Comparison of ENCODE assay signal across 9 cellular contexts in genomic region chr7:100220833-100221718, GRCh38. TPM values are rescaled to one million over a fixed set of nuclear protein-coding genes. Genes with fewer than 3 reads are reported as not detected.
DNase-seq lines count a peak whose midpoint lies in the region; ATAC-seq and TF ChIP-seq lines count a peak whose summit lies in the region.
"Had no signal": no experiment of that assay in that cellular context is flagged by ENCODE, and none has a peak within 500 bp of the region (broad histone marks: within the 10 kb centered on the region; RNA-seq: fewer than 3 reads in every experiment).

No MANE protein-coding gene starts in this region.

- TF ChIP-seq CTCF in SU-DHL-6 (IDR thresholded peaks at IDR 0.05; ENCODE audit: insufficient read depth, low read length, poor library complexity, severe bottlenecking): no peak

- H3K4me2 ChIP-seq in BLaER1: peak overlapping the region; percentile 89
- peak overlapping the region; percentile 86 for H3K4me2 ChIP-seq in SU-DHL-6 (ENCODE audit: low read depth, low read length, poor library complexity, severe bottlenecking)

- H3K9ac ChIP-seq in BLaER1 (peak overlapping the region; percentile 64), SU-DHL-6 (ENCODE audit: low read length) (peak overlapping the region; percentile 93)

- H3K4me1 Mint-ChIP-seq in activated naive CD8-positive, alpha-beta T cell treated with anti-CD3 and anti-CD28 coated beads, Interleukin-2, amount 10 ng/mL, durations not matched to agents 7 days and 5 days: peaks cover 49% of the 10 kb centered on the region

- H3K27me3 ChIP-seq in BLaER1 (no peaks in the 10 kb centered on the region), SU-DHL-6 (ENCODE audit: low read length) (no peaks in the 10 kb centered on the region)

- H4K20me1 ChIP-seq in BLaER1: no peaks in the 10 kb centered on the region
- H4K20me1 ChIP-seq in SU-DHL-6 (ENCODE audit: low read depth, low read length): no peaks in the 10 kb centered on the region

- H3K9me3 Mint-ChIP-seq in activated naive CD8-positive, alpha-beta T cell treated with anti-CD3 and anti-CD28 coated beads, Interleukin-2, amount 10 ng/mL, durations not matched to agents 7 days and 5 days: no peaks in the 10 kb centered on the region
- H3K9me3 Mint-ChIP-seq: nephron had no signal

- peak overlapping the region; percentile 94 for H3K4me3 Mint-ChIP-seq in activated naive CD8-positive, alpha-beta T cell treated with anti-CD3 and anti-CD28 coated beads, Interleukin-2, amount 10 ng/mL, durations not matched to agents 7 days and 5 days
- H3K4me3 Mint-ChIP-seq: nephron had no signal

- H3F3A ChIP-seq in SU-DHL-6 (ENCODE audit: insufficient read depth): peaks cover 53% of the 10 kb centered on the region

- H3K79me2 ChIP-seq in SU-DHL-6 (ENCODE audit: insufficient read depth, low read length): peaks cover 29% of the 10 kb centered on the region

- H3K9me3 ChIP-seq in BLaER1 (no peaks in the 10 kb centered on the region), SU-DHL-6 (ENCODE audit: insufficient read depth, low read length) (no peaks in the 10 kb centered on the region)

- peaks cover 38% of the 10 kb centered on the region for H3K36me3 Mint-ChIP-seq in activated naive CD8-positive, alpha-beta T cell treated with anti-CD3 and anti-CD28 coated beads, Interleukin-2, amount 10 ng/mL, durations not matched to agents 7 days and 5 days

- peak overlapping the region; percentile 99 for H3K27ac Mint-ChIP-seq in activated naive CD8-positive, alpha-beta T cell treated with anti-CD3 and anti-CD28 coated beads, Interleukin-2, amount 10 ng/mL, durations not matched to agents 7 days and 5 days
- H3K27ac Mint-ChIP-seq: nephron had no signal

- DNase-seq in activated naive CD8-positive, alpha-beta T cell treated with anti-CD3 and anti-CD28 coated beads, Interleukin-2, amount 10 ng/mL, durations not matched to agents 7 days and 5 days: peak; percentile 82
- peak; percentile 50 to 80 for DNase-seq in stimulated activated CD8-positive, alpha-beta memory T cell treated with anti-CD3 and anti-CD28 coated beads, Interleukin-15, amount 100 ng/mL, for 4 hours (ENCODE audit: low read depth in 2 of 2)
- DNase-seq in sciatic nerve (ENCODE audit: low spot score) (no peak), islet precursor cell (no peak), HPDE6-E6E7 (ENCODE audit: extremely low spot score) (no peak)

- peak; percentile 48 for ATAC-seq in GM21515 (IDR thresholded peaks at IDR 0.05; ENCODE audit: unreplicated experiment)
- ATAC-seq in activated naive CD8-positive, alpha-beta T cell treated with anti-CD3 and anti-CD28 coated beads, Interleukin-2, amount 10 ng/mL, durations not matched to agents 7 days and 5 days (ENCODE audit: low read depth): peak; percentile 52
- ATAC-seq in sciatic nerve: no peak

- H3K36me3 ChIP-seq in BLaER1 (peaks cover 19% of the 10 kb centered on the region; the same call in 1 of the 2 replicates), SU-DHL-6 (ENCODE audit: low read length) (0 out of 2 replicates have a peak, but pooled peaks cover 2% of the 10 kb centered on the region)

- H3K27me3 Mint-ChIP-seq in activated naive CD8-positive, alpha-beta T cell treated with anti-CD3 and anti-CD28 coated beads, Interleukin-2, amount 10 ng/mL, durations not matched to agents 7 days and 5 days: no peaks in the 10 kb centered on the region

- H2AFZ ChIP-seq in SU-DHL-6 (ENCODE audit: low read depth, low read length, severe bottlenecking): no peak overlapping the region

- H3K27ac ChIP-seq in BLaER1 (peak overlapping the region; percentile 82), SU-DHL-6 (ENCODE audit: low read depth, low read length) (peak overlapping the region; percentile 95)

- POLR2A ChIA-PET in activated naive CD8-positive, alpha-beta T cell treated with anti-CD3 and anti-CD28 coated beads, Interleukin-2, amount 10 ng/mL, durations not matched to agents 7 days and 5 days (lab: Charles Lee): interaction anchor here (0.5 to 5.9 kb wide), 22 partner anchors 11 to 258 kb away, joined by 3 to 45 read pairs (median 4); partner anchors contain the start of genes AP4M1, GPC2, LAMTOR4 and MCM7

- no peaks in the 10 kb centered on the region for H3K9me2 ChIP-seq in SU-DHL-6 (replicated peaks; ENCODE audit: insufficient read depth, low read length)

- H3K4me3 ChIP-seq in BLaER1 (peak overlapping the region; percentile 55; the same call in 1 of the 2 replicates), SU-DHL-6 (ENCODE audit: insufficient read depth, low read length, poor library complexity, severe bottlenecking) (peak overlapping the region; percentile 58)

- peaks cover 56% of the 10 kb centered on the region for H3K4me1 ChIP-seq in BLaER1

- intact Hi-C loops in sciatic nerve (cut with DNase I): no loop called here

RNA-seq across cellular contexts. Expression of gene PVRIG, which starts 1.3 kb away (rescaled TPM):
- 10 to 100 TPM; 86.1 to 86.2 TPM for total RNA-seq in activated naive CD8-positive, alpha-beta T cell treated with anti-CD3 and anti-CD28 coated beads, Interleukin-2, amount 10 ng/mL, durations not matched to agents 7 days and 5 days
- 1.2 TPM for total RNA-seq in sciatic nerve

RNA-seq across cellular contexts. Expression of gene STAG3, which starts 43.4 kb away (rescaled TPM):
- total RNA-seq in activated naive CD8-positive, alpha-beta T cell treated with anti-CD3 and anti-CD28 coated beads, Interleukin-2, amount 10 ng/mL, durations not matched to agents 7 days and 5 days: 10 to 100 TPM; 31.1 to 38.8 TPM
- 11.0 TPM for total RNA-seq in sciatic nerve

RNA-seq across cellular contexts. Expression of gene GPC2, which starts 43.9 kb away (rescaled TPM):
- total RNA-seq in activated naive CD8-positive, alpha-beta T cell treated with anti-CD3 and anti-CD28 coated beads, Interleukin-2, amount 10 ng/mL, durations not matched to agents 7 days and 5 days: 10 to 100 TPM; 12.6 to 13.0 TPM
- total RNA-seq in sciatic nerve: 2.7 TPM

RNA-seq across cellular contexts. Expression of gene GAL3ST4, which starts 52.7 kb away (rescaled TPM):
- 1 to 10 TPM; 6.7 to 6.9 TPM for total RNA-seq in activated naive CD8-positive, alpha-beta T cell treated with anti-CD3 and anti-CD28 coated beads, Interleukin-2, amount 10 ng/mL, durations not matched to agents 7 days and 5 days
- 10.8 TPM for total RNA-seq in sciatic nerve

Comparison
In these comparisons a context has a peak if more than half of its experiments do, and no peak if none do; other contexts are left out.
1. DNase-seq: peak in activated naive CD8-positive, alpha-beta T cell treated with anti-CD3 and anti-CD28 coated beads, Interleukin-2, amount 10 ng/mL, durations not matched to agents 7 days and 5 days (single experiment) and stimulated activated CD8-positive, alpha-beta memory T cell treated with anti-CD3 and anti-CD28 coated beads, Interleukin-15, amount 100 ng/mL, for 4 hours (2 of 2); none in sciatic nerve (single experiment), islet precursor cell (single experiment) and HPDE6-E6E7 (single experiment).
2. RNA of gene PVRIG, which starts 1.3 kb away (total RNA-seq): 86.1 to 86.2 TPM in activated naive CD8-positive, alpha-beta T cell treated with anti-CD3 and anti-CD28 coated beads, Interleukin-2, amount 10 ng/mL, durations not matched to agents 7 days and 5 days; 1.2 TPM in sciatic nerve (single experiment); every median in the first group is over 10 times any median in the second.